In the genomic region with DNA sequence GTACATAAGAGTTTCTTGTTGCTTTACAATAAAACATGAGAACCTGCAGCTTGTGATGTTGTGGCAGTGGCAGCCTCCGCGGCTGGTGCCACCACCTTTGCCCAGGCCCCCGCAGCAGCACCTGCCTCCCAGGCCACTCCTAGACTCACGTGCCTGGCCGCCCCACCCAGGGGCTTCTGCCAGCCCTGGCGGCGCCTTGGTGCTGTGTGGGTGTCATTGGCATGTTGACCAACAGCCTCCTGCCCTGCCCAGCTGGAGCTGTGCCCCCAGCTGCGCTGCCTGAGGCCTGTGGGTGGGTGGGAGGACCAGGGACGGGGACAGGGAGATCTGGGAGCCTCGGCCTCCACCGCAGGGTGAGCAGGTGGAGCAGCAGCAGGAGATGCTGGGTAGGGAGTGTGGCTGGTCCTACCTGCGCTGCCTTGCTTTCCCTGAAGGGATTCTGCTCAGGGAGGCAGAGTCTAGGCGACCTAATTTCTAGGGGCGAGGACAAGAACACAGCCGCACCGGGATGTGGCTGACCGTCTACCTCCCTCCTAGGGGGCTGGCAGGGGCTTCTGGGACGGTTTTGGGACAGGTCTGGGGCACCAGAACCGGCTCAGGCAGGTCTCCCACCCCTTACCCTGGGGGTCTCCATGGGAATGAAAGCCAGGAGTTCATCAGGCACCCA, we compare ENCODE assay signal across 12 cellular contexts. TPM values are rescaled to one million over a fixed set of nuclear protein-coding genes. Genes with fewer than 3 reads are reported as not detected.
DNase-seq lines count a peak whose midpoint lies in the region; ATAC-seq, FAIRE-seq and TF ChIP-seq lines count a peak whose summit lies in the region.
"Had no signal": no experiment of that assay in that cellular context is flagged by ENCODE, and none has a peak within 500 bp of the region (broad histone marks: within the 10 kb centered on the region; RNA-seq: fewer than 3 reads in every experiment).

No MANE protein-coding gene starts in this region.

- peaks cover 8% of the 10 kb centered on the region for H4K20me1 ChIP-seq in mammary epithelial cell (ENCODE audit: insufficient read depth, low read length)
- no peaks in the 10 kb centered on the region for H4K20me1 ChIP-seq in K562 (replicated peaks; ENCODE audit: control insufficient read depth, insufficient read depth, low read length)

- H3K9ac ChIP-seq in mammary epithelial cell (ENCODE audit: insufficient read depth, low read length) (no peak overlapping the region), K562 (ENCODE audit: insufficient read depth in 1 of 2, low read depth in 2 of 2, low read length in 2 of 2) (no peak overlapping the region)

- H3K9me1 ChIP-seq in K562 (ENCODE audit: control insufficient read depth, insufficient read depth, low read length): no peaks in the 10 kb centered on the region

- no peak for FAIRE-seq in K562 (lab: Jason Lieb, UNC)
- FAIRE-seq: bronchial epithelial cell, frontal cortex, keratinocyte had no signal

- intact Hi-C loops in breast epithelium (cut with DNase I; ENCODE audit: low total_unique reads) (no loop called here), mammary epithelial cell (cut with micrococcal nuclease) (no loop called here), K562 (cut with micrococcal nuclease) (no loop called here), spleen (cut with DNase I; ENCODE audit: low total_unique reads) (no loop called here)

- 33% methylated on average over 13 of the region's 19 CpGs for WGBS in mammary epithelial cell (ENCODE audit: low coverage, missing lambda C conversion rate)
- WGBS in K562 (ENCODE audit: insufficient coverage, low coverage, missing lambda C conversion rate): 87% methylated on average over 17 of the region's 19 CpGs
- 84 to 91% (median 86%) methylated on average over 11 to 19 of the region's 19 CpGs for WGBS in spleen, 5 donors

- BruUV-seq in mammary epithelial cell (replicated peaks; lab: Mats Ljungman, UMichigan) (no TSS peak), K562 (replicated peaks; lab: Mats Ljungman, UMichigan) (no TSS peak)

- no peak for DNase-seq in breast epithelium (ENCODE audit: low spot score in 2 of 2)
- no peak for DNase-seq in mammary epithelial cell
- DNase-seq in K562 (ENCODE audit: extremely low read depth in 1 of 4, low spot score in 3 of 4): no peak
- peak; percentile 72 for DNase-seq in spleen
- no peak for DNase-seq in NCI-H524 treated with DMSO at 0.1 percent for 48 hours (lab: John Stamatoyannopoulos, UW)
- DNase-seq: activated naive CD4-positive, alpha-beta T cell treated with Interleukin-2 at 50 U/mL for 16 hours; NCI-H1417 treated with DMSO at 0.1 percent for 48 hours had no signal

- POLR2A ChIA-PET in K562 (lab: Yijun Ruan, JAX): interaction anchor here (1.2 to 2.6 kb wide), 2 partner anchors 10 to 14 kb away, joined by 3 to 20 read pairs; no protein-coding TSS in a partner anchor

- H3K4me1 ChIP-seq in breast epithelium (peaks cover 6 to 14% of the 10 kb centered on the region in 2 donors), mammary epithelial cell (ENCODE audit: insufficient read depth, low read length) (peaks cover 17% of the 10 kb centered on the region), K562 (replicated peaks in 1 of 2; ENCODE audit: control insufficient read depth in 2 of 2, insufficient read depth in 2 of 2, low read length in 2 of 2) (peaks cover 0 to 55% of the 10 kb centered on the region in 2 experiments; a peak in 2 of 5 replicates), spleen (peaks cover 11 to 41% (median 25%) of the 10 kb centered on the region in 6 donors)

- no peak overlapping the region for H3K4me2 ChIP-seq in mammary epithelial cell (ENCODE audit: insufficient read depth, low read depth, low read length)
- no peak overlapping the region for H3K4me2 ChIP-seq in K562 (ENCODE audit: insufficient read depth, low read length)

- no peak overlapping the region for H2AFZ ChIP-seq in mammary epithelial cell (ENCODE audit: low read depth, low read length)
- no peak overlapping the region for H2AFZ ChIP-seq in K562 (ENCODE audit: low read depth, low read length)

- no peaks in the 10 kb centered on the region for H3K27me3 ChIP-seq in breast epithelium
- H3K27me3 ChIP-seq in mammary epithelial cell (ENCODE audit: insufficient read depth, low read length): no peaks in the 10 kb centered on the region
- no peaks in the 10 kb centered on the region for H3K27me3 ChIP-seq in K562 (ENCODE audit: control insufficient read depth in 2 of 2, insufficient read depth in 2 of 2, low read length in 2 of 2)
- H3K27me3 ChIP-seq in spleen (replicated peaks in 1 of 7): peaks cover 0 to 53% (median 26%) of the 10 kb centered on the region in 7 donors

- TF ChIP-seq CTCF in breast epithelium (IDR thresholded peaks at IDR 0.05) (no peak), mammary epithelial cell (conservative IDR thresholded peaks at IDR 0.05 in 1 of 2, IDR thresholded peaks at IDR 0.05 in 1 of 2; ENCODE audit: extremely low read depth in 1 of 2, insufficient read depth in 1 of 2, low read depth in 1 of 2, low read length in 2 of 2) (no peak), K562 (IDR thresholded peaks at IDR 0.05 in 2 of 3, conservative IDR thresholded peaks at IDR 0.05 in 1 of 3; ENCODE audit: insufficient read depth in 2 of 3, low read depth in 1 of 3, low read length in 3 of 3) (no peak), spleen (IDR thresholded peaks at IDR 0.05 in 8 of 11, conservative IDR thresholded peaks at IDR 0.05 in 3 of 11) (no peak)

- H3K9me3 ChIP-seq in breast epithelium: no peaks in the 10 kb centered on the region
- H3K9me3 ChIP-seq in mammary epithelial cell (replicated peaks; ENCODE audit: insufficient read depth, low read length): no peaks in the 10 kb centered on the region
- no peaks in the 10 kb centered on the region for H3K9me3 ChIP-seq in K562 (replicated peaks; ENCODE audit: control insufficient read depth, insufficient read depth, low read depth, low read length)
- H3K9me3 ChIP-seq in spleen: no peaks in the 10 kb centered on the region
- H3K9me3 ChIP-seq: prostate gland had no signal

- in situ Hi-C loops in mammary epithelial cell (cut with MboI; ENCODE audit: low sequenced_read_pairs in 2 of 2) (no loop called here), K562 (cut with MboI) (no loop called here)

- dilution Hi-C loops in mammary epithelial cell (cut with HindIII; ENCODE audit: low sequenced_read_pairs): no loop called here

- no peak for TF ChIP-seq POLR2A in breast epithelium (IDR thresholded peaks at IDR 0.05)
- TF ChIP-seq POLR2A in K562 (conservative IDR thresholded peaks at IDR 0.05): peak; percentile 50
- TF ChIP-seq POLR2A in spleen (IDR thresholded peaks at IDR 0.05): no peak

- no peak for TF ChIP-seq EP300 in K562 (IDR thresholded peaks at IDR 0.05; ENCODE audit: low read length)

- ATAC-seq in K562: no peak
- ATAC-seq in HG02642 (IDR thresholded peaks at IDR 0.05; ENCODE audit: poor library complexity, unreplicated experiment): no peak

- H3K79me2 ChIP-seq in mammary epithelial cell (ENCODE audit: insufficient read depth, low read length) (no peaks in the 10 kb centered on the region), K562 (ENCODE audit: control insufficient read depth, insufficient read depth, low read length) (no peaks in the 10 kb centered on the region)

- H3K4me3 ChIP-seq in breast epithelium (peak overlapping the region in 2 of 3 donors; percentile 34 to 59), mammary epithelial cell (replicated peaks in 1 of 3; ENCODE audit: insufficient read depth in 1 of 3, low read depth in 2 of 3, low read length in 3 of 3) (no peak overlapping the region), K562 (no peak overlapping the region), spleen (no peak overlapping the region)

- H3K36me3 ChIP-seq in breast epithelium: peaks cover 24% of the 10 kb centered on the region
- H3K36me3 ChIP-seq in mammary epithelial cell (ENCODE audit: insufficient read depth, low read length): peaks cover 2% of the 10 kb centered on the region
- peaks cover 69% of the 10 kb centered on the region; the same call in 2 of the 3 replicates for H3K36me3 ChIP-seq in K562 (ENCODE audit: control insufficient read depth, insufficient read depth, low read length)
- H3K36me3 ChIP-seq in spleen: peaks cover 13 to 88% (median 53%) of the 10 kb centered on the region in 6 donors

- H3K27ac ChIP-seq in breast epithelium (no peak overlapping the region), mammary epithelial cell (ENCODE audit: insufficient read depth, low read depth, low read length) (no peak overlapping the region), K562 (ENCODE audit: extremely low read depth, low read depth, low read length) (no peak overlapping the region), spleen (no peak overlapping the region)
- H3K27ac ChIP-seq: prostate gland had no signal

- CTCF ChIA-PET in mammary epithelial cell (lab: Charles Lee; ENCODE audit: low non-redundant PET) (no interaction called here), K562 (lab: Yijun Ruan, JAX; ENCODE audit: low intra/inter-chr PET ratio) (no interaction called here)

- TF ChIP-seq RAD21 in K562 (CRISPR knock-in tag; conservative IDR thresholded peaks at IDR 0.05 in 1 of 2, IDR thresholded peaks at IDR 0.05 in 1 of 2): no peak

RNA-seq across cellular contexts. Expression of a gene that starts 0.4 kb away (rescaled TPM):
- total RNA-seq in breast epithelium (under 1 TPM in 2 of 3 donors, not detected in 1; 0.59 to 0.66 TPM), mammary epithelial cell (1 to 10 TPM in 1 of 2 donors, under 1 TPM in 1; 0.67 to 1.5 TPM), K562 (2014; rRNA removed) (2.2 and 2.6 TPM in 2 replicates), K562 (2014; rRNA removed; fragmentation: Illumina TruSeq; extraction: Trizol) (0.11 TPM in 1 of 2 replicates, not detected in the other), K562 (2015; rRNA removed; fragmentation: Illumina TruSeq; extraction: Trizol) (1.9 and 2.1 TPM in 2 replicates), K562 (2021) (2.7 and 4.1 TPM in 2 replicates), spleen (1 to 10 TPM in 4 of 7 donors, under 1 TPM in 3; 0.72 to 1.7 (median 1.3) TPM)
- polyA plus RNA-seq in mammary epithelial cell (0.34 TPM), K562 (2011; rRNA removed) (1.6 and 4.6 TPM in 2 replicates), K562 (2014; fragmentation: Illumina TruSeq; extraction: Trizol) (0.25 and 0.83 TPM in 2 replicates), K562 (2014; fragmentation: Nextera tagmentation; extraction: Ambion mirVana) (under 1 TPM in 1 of 2 experiments, not detected in 1; 0.08 TPM), K562 (2014; rRNA removed) (2.5 and 3.1 TPM in 2 replicates), spleen (1 to 10 TPM in 2 of 3 donors, under 1 TPM in 1; 0.59 to 2.2 (median 1.2) TPM)
- polyA minus RNA-seq in mammary epithelial cell: not detected
- 8.6 and 40.6 TPM in 2 replicates for total RNA-seq in K562 (2011; cell fraction: chromatin; rRNA removed; ENCODE audit: low replicate concordance)
- total RNA-seq in K562 (2011; cell fraction: nucleolus; rRNA removed): 34.9 and 37.8 TPM in 2 replicates
- total RNA-seq in K562 (2011; cell fraction: nucleoplasm; rRNA removed): 12.8 and 15.3 TPM in 2 replicates
- polyA plus RNA-seq in K562 (2011; cell fraction: cytosol; rRNA removed): 2.3 and 6.0 TPM in 2 replicates
- 47.3 and 57.1 TPM in 2 replicates for polyA plus RNA-seq in K562 (2011; cell fraction: nucleus; rRNA removed)
- 2.7 and 5.3 TPM in 2 replicates for polyA plus RNA-seq in K562 (2012)
- polyA minus RNA-seq in K562 (2011; rRNA and poly(A)+ RNA removed): 0.11 and 0.45 TPM in 2 replicates
- 0.38 and 1.8 TPM in 2 replicates for polyA minus RNA-seq in K562 (2011; cell fraction: cytosol; rRNA and poly(A)+ RNA removed)
- 5.1 and 6.1 TPM in 2 replicates for polyA minus RNA-seq in K562 (2011; cell fraction: nucleus; rRNA and poly(A)+ RNA removed)

RNA-seq across cellular contexts. Expression of a gene that starts 12.4 kb away (rescaled TPM):
- total RNA-seq in breast epithelium (10 to 100 TPM; 19.0 to 40.2 (median 34.7) TPM), mammary epithelial cell (10 to 100 TPM; 22.0 to 24.8 TPM), K562 (2014; rRNA removed) (94.9 and 97.1 TPM in 2 replicates), K562 (2014; rRNA removed; fragmentation: Illumina TruSeq; extraction: Trizol) (3.7 and 5.5 TPM in 2 replicates), K562 (2015; rRNA removed; fragmentation: Illumina TruSeq; extraction: Trizol) (33.1 and 37.3 TPM in 2 replicates), K562 (2021) (53.2 and 63.2 TPM in 2 replicates), spleen (10 to 100 TPM; 22.7 to 41.4 (median 26.7) TPM)
- polyA plus RNA-seq in mammary epithelial cell (15.2 TPM), K562 (2011; rRNA removed) (20.4 and 32.0 TPM in 2 replicates), K562 (2014; fragmentation: Illumina TruSeq; extraction: Trizol) (5.6 and 23.2 TPM in 2 replicates), K562 (2014; fragmentation: Nextera tagmentation; extraction: Ambion mirVana) (under 1 TPM; 0.48 to 0.96 TPM), K562 (2014; rRNA removed) (58.7 and 62.7 TPM in 2 replicates), spleen (10 to 100 TPM; 20.8 to 41.0 (median 38.4) TPM)
- 8.6 TPM for polyA minus RNA-seq in mammary epithelial cell
- total RNA-seq in K562 (2011; cell fraction: chromatin; rRNA removed; ENCODE audit: low replicate concordance): 59.2 and 250 TPM in 2 replicates
- 208 and 236 TPM in 2 replicates for total RNA-seq in K562 (2011; cell fraction: nucleolus; rRNA removed)
- 68.1 and 94.3 TPM in 2 replicates for total RNA-seq in K562 (2011; cell fraction: nucleoplasm; rRNA removed)
- polyA plus RNA-seq in K562 (2011; cell fraction: cytosol; rRNA removed): 27.5 and 65.2 TPM in 2 replicates
- polyA plus RNA-seq in K562 (2011; cell fraction: nucleus; rRNA removed): 215 and 329 TPM in 2 replicates
- 34.9 and 35.9 TPM in 2 replicates for polyA plus RNA-seq in K562 (2012)
- 5.5 and 8.4 TPM in 2 replicates for polyA minus RNA-seq in K562 (2011; rRNA and poly(A)+ RNA removed)
- 30.6 and 30.9 TPM in 2 replicates for polyA minus RNA-seq in K562 (2011; cell fraction: cytosol; rRNA and poly(A)+ RNA removed)
- polyA minus RNA-seq in K562 (2011; cell fraction: nucleus; rRNA and poly(A)+ RNA removed): 67.1 and 68.3 TPM in 2 replicates

RNA-seq across cellular contexts. Expression of a gene that starts 15.6 kb away (rescaled TPM):
- 10 to 100 TPM; 45.4 to 66.2 (median 63.8) TPM for total RNA-seq in breast epithelium
- total RNA-seq in mammary epithelial cell: 10 to 100 TPM; 79.3 to 84.7 TPM
- polyA plus RNA-seq in mammary epithelial cell: 48.2 TPM
- 11.6 TPM for polyA minus RNA-seq in mammary epithelial cell
- total RNA-seq in K562 (2011; cell fraction: chromatin; rRNA removed; ENCODE audit: low replicate concordance): 82.7 and 201 TPM in 2 replicates
- 140 and 148 TPM in 2 replicates for total RNA-seq in K562 (2011; cell fraction: nucleolus; rRNA removed)
- total RNA-seq in K562 (2011; cell fraction: nucleoplasm; rRNA removed): 85.4 and 93.3 TPM in 2 replicates
- 175 and 241 TPM in 2 replicates for total RNA-seq in K562 (2014; rRNA removed)
- total RNA-seq in K562 (2014; rRNA removed; fragmentation: Illumina TruSeq; extraction: Trizol): 21.4 and 22.6 TPM in 2 replicates
- total RNA-seq in K562 (2015; rRNA removed; fragmentation: Illumina TruSeq; extraction: Trizol): 54.0 and 55.0 TPM in 2 replicates
- total RNA-seq in K562 (2021): 172 and 181 TPM in 2 replicates
- polyA plus RNA-seq in K562 (2011; rRNA removed): 70.5 and 106 TPM in 2 replicates
- 147 and 284 TPM in 2 replicates for polyA plus RNA-seq in K562 (2011; cell fraction: cytosol; rRNA removed)
- 105 and 118 TPM in 2 replicates for polyA plus RNA-seq in K562 (2011; cell fraction: nucleus; rRNA removed)
- 136 and 268 TPM in 2 replicates for polyA plus RNA-seq in K562 (2012)
- 32.0 and 72.2 TPM in 2 replicates for polyA plus RNA-seq in K562 (2014; fragmentation: Illumina TruSeq; extraction: Trizol)
- 1 to 10 TPM; 4.7 to 7.6 TPM for polyA plus RNA-seq in K562 (2014; fragmentation: Nextera tagmentation; extraction: Ambion mirVana)
- 189 and 199 TPM in 2 replicates for polyA plus RNA-seq in K562 (2014; rRNA removed)
- polyA minus RNA-seq in K562 (2011; rRNA and poly(A)+ RNA removed): 14.3 and 21.6 TPM in 2 replicates
- polyA minus RNA-seq in K562 (2011; cell fraction: cytosol; rRNA and poly(A)+ RNA removed): 51.2 and 72.4 TPM in 2 replicates
- polyA minus RNA-seq in K562 (2011; cell fraction: nucleus; rRNA and poly(A)+ RNA removed): 26.7 and 36.3 TPM in 2 replicates
- 10 to 100 TPM; 20.6 to 35.2 (median 29.0) TPM for total RNA-seq in spleen
- polyA plus RNA-seq in spleen: 10 to 100 TPM; 42.0 to 54.8 (median 51.6) TPM

RNA-seq across cellular contexts. Expression of a gene that starts 21.2 kb away (rescaled TPM):
- total RNA-seq in breast epithelium (10 to 100 TPM in 2 of 3 donors, 1 to 10 TPM in 1; 9.1 to 14.7 (median 12.9) TPM), mammary epithelial cell (10 to 100 TPM; 12.8 to 19.0 TPM), K562 (2014; rRNA removed) (57.6 and 70.2 TPM in 2 replicates), K562 (2014; rRNA removed; fragmentation: Illumina TruSeq; extraction: Trizol) (8.5 and 11.4 TPM in 2 replicates), K562 (2015; rRNA removed; fragmentation: Illumina TruSeq; extraction: Trizol) (24.1 and 26.5 TPM in 2 replicates), K562 (2021) (44.9 and 49.6 TPM in 2 replicates), spleen (10 to 100 TPM in 6 of 7 donors, 1 to 10 TPM in 1; 9.4 to 20.2 (median 14.1) TPM)
- polyA plus RNA-seq in mammary epithelial cell (19.9 TPM), K562 (2011; rRNA removed) (19.6 and 27.9 TPM in 2 replicates), K562 (2014; fragmentation: Illumina TruSeq; extraction: Trizol) (14.2 and 20.7 TPM in 2 replicates), K562 (2014; fragmentation: Nextera tagmentation; extraction: Ambion mirVana) (1 to 10 TPM; 1.1 to 3.0 TPM), K562 (2014; rRNA removed) (54.0 and 55.6 TPM in 2 replicates), spleen (10 to 100 TPM in 2 of 3 donors, 1 to 10 TPM in 1; 9.3 to 16.6 (median 12.4) TPM)
- 6.6 TPM for polyA minus RNA-seq in mammary epithelial cell
- 31.1 and 74.2 TPM in 2 replicates for total RNA-seq in K562 (2011; cell fraction: chromatin; rRNA removed; ENCODE audit: low replicate concordance)
- 69.6 and 75.5 TPM in 2 replicates for total RNA-seq in K562 (2011; cell fraction: nucleolus; rRNA removed)
- total RNA-seq in K562 (2011; cell fraction: nucleoplasm; rRNA removed): 40.6 and 42.6 TPM in 2 replicates
- polyA plus RNA-seq in K562 (2011; cell fraction: cytosol; rRNA removed): 27.6 and 84.2 TPM in 2 replicates
- 92.6 and 123 TPM in 2 replicates for polyA plus RNA-seq in K562 (2011; cell fraction: nucleus; rRNA removed)
- polyA plus RNA-seq in K562 (2012): 33.7 and 34.1 TPM in 2 replicates
- polyA minus RNA-seq in K562 (2011; rRNA and poly(A)+ RNA removed): 7.3 and 7.4 TPM in 2 replicates
- polyA minus RNA-seq in K562 (2011; cell fraction: cytosol; rRNA and poly(A)+ RNA removed): 13.6 and 18.7 TPM in 2 replicates
- polyA minus RNA-seq in K562 (2011; cell fraction: nucleus; rRNA and poly(A)+ RNA removed): 29.8 and 32.1 TPM in 2 replicates

RNA-seq across cellular contexts. Expression of a gene that starts 25.2 kb away (rescaled TPM):
- total RNA-seq in breast epithelium: 1 to 10 TPM; 1.4 to 7.5 (median 5.9) TPM
- 1 to 10 TPM in 1 of 2 donors, under 1 TPM in 1; 0.67 to 4.3 TPM for total RNA-seq in mammary epithelial cell
- 1.7 TPM for polyA plus RNA-seq in mammary epithelial cell
- polyA minus RNA-seq in mammary epithelial cell: not detected
- total RNA-seq in K562 (2011; cell fraction: chromatin; rRNA removed; ENCODE audit: low replicate concordance): 10.6 and 42.5 TPM in 2 replicates
- total RNA-seq in K562 (2011; cell fraction: nucleolus; rRNA removed): 29.7 and 34.7 TPM in 2 replicates
- 10.8 and 18.8 TPM in 2 replicates for total RNA-seq in K562 (2011; cell fraction: nucleoplasm; rRNA removed)
- 2.9 and 3.5 TPM in 2 replicates for total RNA-seq in K562 (2014; rRNA removed)
- 0.32 and 0.40 TPM in 2 replicates for total RNA-seq in K562 (2014; rRNA removed; fragmentation: Illumina TruSeq; extraction: Trizol)
- 3.4 and 4.1 TPM in 2 replicates for total RNA-seq in K562 (2015; rRNA removed; fragmentation: Illumina TruSeq; extraction: Trizol)
- total RNA-seq in K562 (2021): 2.0 and 4.0 TPM in 2 replicates
- polyA plus RNA-seq in K562 (2011; rRNA removed): 1.8 and 3.2 TPM in 2 replicates
- polyA plus RNA-seq in K562 (2011; cell fraction: cytosol; rRNA removed): 2.8 and 13.2 TPM in 2 replicates
- 33.5 and 71.7 TPM in 2 replicates for polyA plus RNA-seq in K562 (2011; cell fraction: nucleus; rRNA removed)
- polyA plus RNA-seq in K562 (2012): 5.8 and 14.0 TPM in 2 replicates
- polyA plus RNA-seq in K562 (2014; fragmentation: Illumina TruSeq; extraction: Trizol): 0.49 and 3.8 TPM in 2 replicates
- under 1 TPM in 1 of 2 experiments, not detected in 1; 0.24 TPM for polyA plus RNA-seq in K562 (2014; fragmentation: Nextera tagmentation; extraction: Ambion mirVana)
- 5.1 and 15.1 TPM in 2 replicates for polyA plus RNA-seq in K562 (2014; rRNA removed)
- 0.28 and 0.54 TPM in 2 replicates for polyA minus RNA-seq in K562 (2011; rRNA and poly(A)+ RNA removed)
- polyA minus RNA-seq in K562 (2011; cell fraction: cytosol; rRNA and poly(A)+ RNA removed): 0.57 TPM in 1 of 2 replicates, not detected in the other
- polyA minus RNA-seq in K562 (2011; cell fraction: nucleus; rRNA and poly(A)+ RNA removed): 3.4 and 6.9 TPM in 2 replicates
- total RNA-seq in spleen: 10 to 100 TPM in 2 of 7 donors, 1 to 10 TPM in 5; 3.5 to 12.8 (median 8.6) TPM
- 10 to 100 TPM; 18.2 to 40.2 (median 18.9) TPM for polyA plus RNA-seq in spleen

Comparison
In these comparisons a context has a peak if more than half of its experiments do, and no peak if none do; other contexts are left out.
1. H3K4me3 ChIP-seq: peak in breast epithelium (2 of 3); none in mammary epithelial cell (0 of 3), K562 (single experiment) and spleen (0 of 8).